ENCODE assay signal across 1 cellular context in genomic region chr21:17690078-17690494, GRCh38.
TF ChIP-seq lines count a peak whose summit lies in the region.

No MANE protein-coding gene starts in this region.

TF ChIP-seq in K562, 482 proteins besides CTCF, POLR2A, EP300 and RAD21 (continued from another document and continues in another):
- TF ChIP-seq IRF9 (tag; IDR thresholded peaks at IDR 0.05) (peak; percentile 96), CCNT2 (IDR thresholded peaks at IDR 0.05; ENCODE audit: borderline replicate concordance, extremely low read depth, insufficient read length, low read depth, low read length) (no peak), HBP1 (CRISPR knock-in tag; IDR thresholded peaks at IDR 0.05) (no peak), ZBTB43 (CRISPR knock-in tag; IDR thresholded peaks at IDR 0.05) (no peak), RAD51 (IDR thresholded peaks at IDR 0.05; ENCODE audit: borderline replicate concordance, low read depth) (no peak), ESRRB (CRISPR knock-in tag; IDR thresholded peaks at IDR 0.05; ENCODE audit: borderline replicate concordance) (peak; percentile 75; the same call in 1 of the 2 replicates), HDAC8 (tag; IDR thresholded peaks at IDR 0.05) (0 out of 2 replicates have a peak, but pooled peaks have one; percentile 64), RHOXF2B (CRISPR knock-in tag; conservative IDR thresholded peaks at IDR 0.05) (no peak), HMG20A (CRISPR knock-in tag; conservative IDR thresholded peaks at IDR 0.05) (no peak), ZNF780A (CRISPR knock-in tag; IDR thresholded peaks at IDR 0.05) (peak; percentile 39; the same call in 1 of the 2 replicates), CHD1 (IDR thresholded peaks at IDR 0.05; ENCODE audit: low read length) (no peak), ZBTB26 (CRISPR knock-in tag; IDR thresholded peaks at IDR 0.05) (no peak), ZNF175 (CRISPR knock-in tag; IDR thresholded peaks at IDR 0.05; ENCODE audit: low read depth) (peak; percentile 85), BRF1 (IDR thresholded peaks at IDR 0.05; ENCODE audit: borderline replicate concordance, extremely low read depth, insufficient read length) (no peak), ZBTB8A (IDR thresholded peaks at IDR 0.05; ENCODE audit: partially characterized antibody) (no peak), THRA (IDR thresholded peaks at IDR 0.05) (no peak), HLTF (IDR thresholded peaks at IDR 0.05) (no peak), KAT8 (IDR thresholded peaks at IDR 0.05; ENCODE audit: low read depth) (no peak), MAZ (CRISPR knock-in tag; conservative IDR thresholded peaks at IDR 0.05 in 1 of 2, IDR thresholded peaks at IDR 0.05 in 1 of 2) (peak in 1 of 2 experiments; percentile 79; a peak in 2 of 4 replicates), ZNF274 (IDR thresholded peaks at IDR 0.05; ENCODE audit: borderline replicate concordance, low read depth, low read length) (no peak), ZNF354B (CRISPR knock-in tag; IDR thresholded peaks at IDR 0.05) (no peak), RREB1 (CRISPR knock-in tag; IDR thresholded peaks at IDR 0.05) (peak; percentile 66; the same call in 1 of the 2 replicates), YY1 (IDR thresholded peaks at IDR 0.05; ENCODE audit: borderline replicate concordance in 1 of 3, control insufficient read depth in 1 of 3, extremely low read depth in 1 of 3, insufficient read depth in 3 of 3, insufficient read length in 1 of 3, insufficient replicate concordance in 2 of 3, low read depth in 1 of 3, low read length in 2 of 3) (peak in 1 of 3 experiments; percentile 7), MED1 (CRISPR knock-in tag; IDR thresholded peaks at IDR 0.05; ENCODE audit: borderline replicate concordance) (no peak), ZNF12 (CRISPR knock-in tag; IDR thresholded peaks at IDR 0.05) (no peak), CGGBP1 (CRISPR knock-in tag; IDR thresholded peaks at IDR 0.05) (no peak), E2F3 (CRISPR knock-in tag; IDR thresholded peaks at IDR 0.05) (peak; percentile 93), ZSCAN32 (CRISPR knock-in tag; IDR thresholded peaks at IDR 0.05) (peak; percentile 55; the same call in 1 of the 2 replicates), XRCC5 (IDR thresholded peaks at IDR 0.05; ENCODE audit: low read depth, low read length) (no peak), SAFB2 (IDR thresholded peaks at IDR 0.05; ENCODE audit: borderline replicate concordance, low read depth, low read length, severe bottlenecking) (no peak), HSF4 (CRISPR knock-in tag; IDR thresholded peaks at IDR 0.05; ENCODE audit: borderline replicate concordance) (peak; percentile 91; the same call in 1 of the 2 replicates), ZNF217 (CRISPR knock-in tag; IDR thresholded peaks at IDR 0.05) (no peak), E4F1 (CRISPR knock-in tag; IDR thresholded peaks at IDR 0.05; ENCODE audit: borderline replicate concordance) (no peak), ZBTB17 (CRISPR knock-in tag; IDR thresholded peaks at IDR 0.05) (peak; percentile 84), ZNF395 (CRISPR knock-in tag; IDR thresholded peaks at IDR 0.05) (peak; percentile 88), ILK (tag; IDR thresholded peaks at IDR 0.05; ENCODE audit: borderline replicate concordance, low read depth) (peak; percentile 91), KLF13 (tag; IDR thresholded peaks at IDR 0.05; ENCODE audit: borderline replicate concordance, low read depth) (peak; percentile 72; the same call in 1 of the 2 replicates), BHLHE40 (IDR thresholded peaks at IDR 0.05; ENCODE audit: low read length) (no peak), NBN (IDR thresholded peaks at IDR 0.05; ENCODE audit: low read depth) (no peak)
